ENCODE assay signal across 8 cellular contexts in the genomic region with DNA sequence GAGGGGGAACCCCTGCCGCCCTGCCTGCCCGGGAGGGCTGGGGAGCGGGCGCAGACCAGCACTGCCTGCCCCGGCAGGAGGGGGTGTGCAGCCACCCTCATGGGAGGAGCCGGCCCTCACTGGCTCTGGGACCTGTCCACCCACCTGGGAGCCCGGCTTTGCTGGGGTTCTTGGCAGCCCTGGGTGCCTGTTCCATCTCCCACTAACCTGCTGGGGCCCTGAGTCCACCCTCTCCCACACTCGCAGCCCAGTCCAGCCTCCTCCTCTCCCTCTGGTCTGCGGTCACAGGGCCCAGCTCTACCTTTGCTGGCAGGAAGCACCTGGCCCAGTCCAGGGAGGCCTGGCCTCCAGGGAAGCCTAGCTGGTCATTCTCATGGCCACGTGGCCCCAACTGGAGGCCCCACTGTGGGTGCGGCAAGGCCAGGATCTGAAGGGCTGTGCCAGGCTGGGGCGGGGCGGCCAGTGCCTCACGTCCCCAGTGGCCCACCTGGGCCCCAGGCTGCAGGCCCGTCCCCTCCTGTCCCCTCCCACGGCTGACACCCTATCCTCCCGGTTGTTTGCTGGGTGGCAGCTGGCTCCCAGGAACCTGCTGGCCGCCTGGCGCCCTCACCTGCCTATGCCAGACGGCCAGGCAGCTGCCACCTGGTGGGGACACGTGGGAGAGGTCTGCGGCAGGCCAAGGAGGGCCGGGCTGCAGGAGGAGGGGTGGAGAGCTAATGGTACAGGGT. TPM values are rescaled to one million over a fixed set of nuclear protein-coding genes. Genes with fewer than 3 reads are reported as not detected.
DNase-seq lines count a peak whose midpoint lies in the region; ATAC-seq, FAIRE-seq and TF ChIP-seq lines count a peak whose summit lies in the region.

A gene (minus strand): TSS at position 393 of the 728 bp plus-strand sequence. CDS start 721 bp downstream, outside the sequence.

- FAIRE-seq in GM12892 (lab: Jason Lieb, UNC) (no peak), pancreas (lab: Jason Lieb, UNC) (no peak)

- H3K27me3 Mint-ChIP-seq in activated CD4-positive, alpha-beta T cell treated with anti-CD3 and anti-CD28 coated beads, Interleukin-2, amount 10 ng/mL, durations not matched to agents 24 days and 14 days, result no peaks in the 10 kb centered on the region

- ATAC-seq in pancreas, result peak; percentile 84 to 89 (median 88)

- DNase-seq in GM12892 (ENCODE audit: insufficient read length), result peak; percentile 79
- peak; percentile 83 to 91 for DNase-seq in NCI-H187 (lab: John Stamatoyannopoulos, UW)
- peak; percentile 76 for DNase-seq in activated CD4-positive, alpha-beta T cell treated with anti-CD3 and anti-CD28 coated beads, Interleukin-2, amount 10 ng/mL, durations not matched to agents 24 days and 14 days
- DNase-seq in pancreas, result peak; percentile 91 to 99 (median 97)
- no peak for DNase-seq in ecto neural progenitor cell (ENCODE audit: low spot score)
- DNase-seq in NOMO-1 treated with DMSO at 0.1 percent for 48 hours (lab: John Stamatoyannopoulos, UW; ENCODE audit: unreplicated experiment), result no peak
- no peak for DNase-seq in retina

- H3K36me3 Mint-ChIP-seq in activated CD4-positive, alpha-beta T cell treated with anti-CD3 and anti-CD28 coated beads, Interleukin-2, amount 10 ng/mL, durations not matched to agents 24 days and 14 days (ENCODE audit: low read depth), result no peaks in the 10 kb centered on the region

- H3K27me3 ChIP-seq in esophagus (ENCODE audit: control insufficient read depth in 1 of 2, insufficient read depth in 2 of 2, low read length in 2 of 2), result no peaks in the 10 kb centered on the region
- no peaks in the 10 kb centered on the region for H3K27me3 ChIP-seq in pancreas

- intact Hi-C loops in activated CD4-positive, alpha-beta T cell treated with anti-CD3 and anti-CD28 coated beads, Interleukin-2, amount 10 ng/mL, durations not matched to agents 24 days and 14 days (cut with micrococcal nuclease), result no loop called here
- intact Hi-C loops in pancreas (cut with DNase I), result loop anchor here in 1 of 3 donors (5.0 kb wide), 1 partner anchor 44 kb away; no protein-coding TSS in a partner anchor

- H3K36me3 ChIP-seq in esophagus (ENCODE audit: control insufficient read depth in 2 of 2, insufficient read depth in 2 of 2, low read length in 1 of 2), result peaks cover 0 to 20% of the 10 kb centered on the region in 2 donors
- no peaks in the 10 kb centered on the region for H3K36me3 ChIP-seq in pancreas

- H3K4me3 ChIP-seq in esophagus (ENCODE audit: low read depth in 1 of 2, low read length in 2 of 2) (peak within 1 kb of the TSS in 1 of 2 donors; percentile 17), pancreas (peak within 1 kb of the TSS; percentile 23 to 47 (median 42))

- no peaks in the 10 kb centered on the region for H3K9me3 Mint-ChIP-seq in activated CD4-positive, alpha-beta T cell treated with anti-CD3 and anti-CD28 coated beads, Interleukin-2, amount 10 ng/mL, durations not matched to agents 24 days and 14 days

- H3K9me3 ChIP-seq in esophagus (ENCODE audit: control insufficient read depth in 2 of 2, insufficient read depth in 1 of 2, low read depth in 1 of 2, low read length in 1 of 2) (no peaks in the 10 kb centered on the region), pancreas (no peaks in the 10 kb centered on the region)

- peaks cover 5 to 24% of the 10 kb centered on the region in 2 donors for H3K4me1 ChIP-seq in esophagus (ENCODE audit: control insufficient read depth in 2 of 2, insufficient read depth in 2 of 2, low read length in 1 of 2)
- peaks cover 0 to 11% (median 4%) of the 10 kb centered on the region in 3 donors for H3K4me1 ChIP-seq in pancreas

- no peaks in the 10 kb centered on the region for H3K4me1 Mint-ChIP-seq in activated CD4-positive, alpha-beta T cell treated with anti-CD3 and anti-CD28 coated beads, Interleukin-2, amount 10 ng/mL, durations not matched to agents 24 days and 14 days

- H3K27ac ChIP-seq in esophagus (ENCODE audit: low read depth in 2 of 2, low read length in 1 of 2) (peak within 1 kb of the TSS; percentile 77 to 88), pancreas (peak within 1 kb of the TSS; percentile 89 to 97 (median 93))

- H3K27ac Mint-ChIP-seq in activated CD4-positive, alpha-beta T cell treated with anti-CD3 and anti-CD28 coated beads, Interleukin-2, amount 10 ng/mL, durations not matched to agents 24 days and 14 days, result no peak within 1 kb of the TSS

- no peak within 1 kb of the TSS for H3K4me3 Mint-ChIP-seq in activated CD4-positive, alpha-beta T cell treated with anti-CD3 and anti-CD28 coated beads, Interleukin-2, amount 10 ng/mL, durations not matched to agents 24 days and 14 days

- TF ChIP-seq POLR2A in GM12892 (IDR thresholded peaks at IDR 0.05; ENCODE audit: low read depth, low read length), result no peak

- WGBS in esophagus, 2 donors, result 26 to 34% methylated on average over 23 of the region's 23 CpGs
- WGBS in pancreas, 2 donors, result 9 to 10% methylated on average over 21 to 23 of the region's 23 CpGs

- peak; percentile 56 to 75 (median 59) for TF ChIP-seq CTCF in pancreas (IDR thresholded peaks at IDR 0.05)

RNA-seq across cellular contexts. Expression of the gene that starts here (rescaled TPM):
- polyA plus RNA-seq in GM12892 (2012; ENCODE audit: missing spikeins), result 0.13 TPM
- total RNA-seq in activated CD4-positive, alpha-beta T cell treated with anti-CD3 and anti-CD28 coated beads, Interleukin-2, amount 10 ng/mL, durations not matched to agents 24 days and 14 days, result not detected in 2 replicates
- polyA plus RNA-seq in esophagus (100 to 1,000 TPM in 1 of 2 donors, 10 to 100 TPM in 1; 80.2 to 187 TPM), pancreas (10 to 100 TPM; 29.0 to 58.9 TPM)
- total RNA-seq in pancreas, result 10 to 100 TPM; 15.2 to 27.5 (median 21.3) TPM

Comparison
In these comparisons a context has a peak if more than half of its experiments do, and no peak if none do; other contexts are left out.
1. RNA of the gene that starts here (total RNA-seq): 15.2 to 27.5 TPM in pancreas; not detected in activated CD4-positive, alpha-beta T cell treated with anti-CD3 and anti-CD28 coated beads, Interleukin-2, amount 10 ng/mL, durations not matched to agents 24 days and 14 days; every median in the first group is over 10 times any median in the second.
2. Peak in DNase-seq in activated CD4-positive, alpha-beta T cell treated with anti-CD3 and anti-CD28 coated beads, Interleukin-2, amount 10 ng/mL, durations not matched to agents 24 days and 14 days; RNA of the gene not detected or under 1 TPM.
3. DNase-seq: peak in GM12892 (single experiment), NCI-H187 (2 of 2) and pancreas (6 of 6); none in ecto neural progenitor cell (single experiment), NOMO-1 treated with DMSO at 0.1 percent for 48 hours (single experiment) and retina (single experiment).